1 cellular context compared by ENCODE assay signal in genomic region chr12:120090211-120090610, GRCh38.
TF ChIP-seq lines count a peak whose summit lies in the region.

No MANE protein-coding gene starts in this region.

TF ChIP-seq in H1, 55 proteins besides CTCF, POLR2A, EP300 and RAD21:
- TF ChIP-seq E2F6 (IDR thresholded peaks at IDR 0.05) (no peak), ATF2 (IDR thresholded peaks at IDR 0.05; ENCODE audit: low read length) (no peak), JUND (IDR thresholded peaks at IDR 0.05; ENCODE audit: low read length) (no peak), BCL11A (IDR thresholded peaks at IDR 0.05; ENCODE audit: low read depth in 2 of 2, low read length in 2 of 2) (no peak), KDM1A (IDR thresholded peaks at IDR 0.05; ENCODE audit: borderline replicate concordance, low read length) (no peak), BACH1 (IDR thresholded peaks at IDR 0.05; ENCODE audit: low read length) (no peak), CBX5 (IDR thresholded peaks at IDR 0.05; ENCODE audit: low read depth, low read length) (no peak), RNF2 (IDR thresholded peaks at IDR 0.05; ENCODE audit: borderline replicate concordance, low read depth, low read length, missing control alignments, poor library complexity, severe bottlenecking) (no peak), HDAC2 (IDR thresholded peaks at IDR 0.05; ENCODE audit: borderline replicate concordance in 1 of 2, low read depth in 2 of 2, low read length in 2 of 2) (no peak), USF2 (IDR thresholded peaks at IDR 0.05; ENCODE audit: low read length) (no peak), YY1 (IDR thresholded peaks at IDR 0.05; ENCODE audit: low read depth, low read length) (no peak), CHD7 (IDR thresholded peaks at IDR 0.05; ENCODE audit: insufficient replicate concordance, low read length) (no peak), SIRT6 (IDR thresholded peaks at IDR 0.05; ENCODE audit: low read length) (no peak), PHF8 (conservative IDR thresholded peaks at IDR 0.05; ENCODE audit: low read depth, low read length) (no peak), FOSL1 (IDR thresholded peaks at IDR 0.05; ENCODE audit: insufficient read depth, low read depth, low read length) (no peak), RFX5 (IDR thresholded peaks at IDR 0.05; ENCODE audit: borderline replicate concordance, low read depth, low read length) (no peak), TCF12 (IDR thresholded peaks at IDR 0.05; ENCODE audit: low read depth, low read length) (no peak), GTF2F1 (IDR thresholded peaks at IDR 0.05; ENCODE audit: borderline replicate concordance, low read depth, low read length) (no peak), JUN (IDR thresholded peaks at IDR 0.05; ENCODE audit: low read depth, low read length) (no peak)
